1 cellular context compared by ENCODE assay signal in the genomic region with DNA sequence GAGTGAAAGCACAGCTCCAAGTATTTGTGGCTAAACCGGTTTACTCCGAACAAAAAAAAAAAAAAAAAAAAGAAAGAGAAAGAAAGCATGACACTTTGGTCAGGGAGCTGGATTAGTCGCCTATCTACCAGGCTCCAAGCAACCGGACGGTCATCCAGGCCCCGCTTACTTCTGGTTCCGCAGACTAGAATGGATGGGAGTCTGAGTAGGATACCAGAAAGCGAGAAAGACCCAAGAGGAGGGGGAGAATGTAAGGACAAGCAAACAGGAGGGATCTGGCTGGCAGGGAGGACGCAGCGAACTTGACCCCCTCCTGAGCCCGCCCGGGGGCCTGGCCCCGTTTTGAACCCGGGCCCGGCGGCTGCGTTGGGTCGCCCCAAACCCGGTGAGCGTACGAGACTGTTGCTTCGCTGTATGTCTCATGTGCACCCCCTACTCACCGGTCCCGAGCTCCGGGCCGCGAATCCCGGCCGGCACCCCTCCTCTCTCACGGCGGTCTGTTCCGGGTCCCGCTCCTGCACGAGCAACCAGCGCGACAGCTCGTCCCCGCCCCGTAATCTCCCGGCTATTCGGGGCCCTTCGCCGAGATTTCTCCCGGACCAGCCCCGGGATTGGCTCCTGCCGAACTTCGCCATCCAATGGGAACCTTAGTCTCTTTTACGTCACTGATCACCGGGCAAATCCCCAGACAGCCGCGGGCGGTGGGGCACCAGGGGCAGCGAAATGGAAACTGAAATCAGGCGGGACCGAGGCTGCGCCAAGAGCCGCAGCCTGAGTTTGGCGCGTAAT.
TF ChIP-seq lines count a peak whose summit lies in the region.

TRIM26 (minus strand) TSS at position 542 of the 789 bp plus-strand sequence. CDS start 14,303 bp downstream, outside the sequence.

TF ChIP-seq in HepG2, 621 proteins besides CTCF, POLR2A, EP300 and RAD21 (continued from another document and continues in another):
- TF ChIP-seq, protein P1, sequence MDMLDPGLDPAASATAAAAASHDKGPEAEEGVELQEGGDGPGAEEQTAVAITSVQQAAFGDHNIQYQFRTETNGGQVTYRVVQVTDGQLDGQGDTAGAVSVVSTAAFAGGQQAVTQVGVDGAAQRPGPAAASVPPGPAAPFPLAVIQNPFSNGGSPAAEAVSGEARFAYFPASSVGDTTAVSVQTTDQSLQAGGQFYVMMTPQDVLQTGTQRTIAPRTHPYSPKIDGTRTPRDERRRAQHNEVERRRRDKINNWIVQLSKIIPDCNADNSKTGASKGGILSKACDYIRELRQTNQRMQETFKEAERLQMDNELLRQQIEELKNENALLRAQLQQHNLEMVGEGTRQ (IDR thresholded peaks at IDR 0.05; ENCODE audit: low read depth, low read length) = no peak
- TF ChIP-seq, protein P1 (CRISPR knock-in tag; IDR thresholded peaks at IDR 0.05; ENCODE audit: borderline replicate concordance) = no peak
- TF ChIP-seq SIN3A (IDR thresholded peaks at IDR 0.05; ENCODE audit: borderline replicate concordance, low read depth, low read length) (peak; percentile 97; the same call in 1 of the 2 replicates), ZNF572 (CRISPR knock-in tag; IDR thresholded peaks at IDR 0.05) (no peak), ZNF710 (CRISPR knock-in tag; IDR thresholded peaks at IDR 0.05; ENCODE audit: borderline replicate concordance) (peak; percentile 81), ZMYM4 (CRISPR knock-in tag; IDR thresholded peaks at IDR 0.05) (peak; percentile 88), MIER3 (CRISPR knock-in tag; IDR thresholded peaks at IDR 0.05; ENCODE audit: borderline replicate concordance) (peak; percentile 45; the same call in 1 of the 2 replicates), ZNF574 (CRISPR knock-in tag; IDR thresholded peaks at IDR 0.05) (peak; percentile 82), TARDBP (CRISPR knock-in tag; IDR thresholded peaks at IDR 0.05) (peak; percentile 75), RBM39 (IDR thresholded peaks at IDR 0.05; ENCODE audit: low read depth, low read length, poor library complexity, severe bottlenecking) (peak; percentile 83), ZFP62 (CRISPR knock-in tag; IDR thresholded peaks at IDR 0.05) (no peak), SATB2 (CRISPR knock-in tag; IDR thresholded peaks at IDR 0.05) (no peak), HDAC1 (CRISPR knock-in tag; IDR thresholded peaks at IDR 0.05) (peak; percentile 93), ZNF24 (IDR thresholded peaks at IDR 0.05) (no peak), MXI1 (IDR thresholded peaks at IDR 0.05; ENCODE audit: borderline replicate concordance, low read depth, low read length) (peak; percentile 91; the same call in 2 of the 3 replicates), ZNF256 (CRISPR knock-in tag; conservative IDR thresholded peaks at IDR 0.05) (peak; percentile 77; the same call in 1 of the 2 replicates), XRCC5 (optimal IDR thresholded peaks at IDR 0.05; ENCODE audit: low read length) (peak; percentile 1), PREB (CRISPR knock-in tag; IDR thresholded peaks at IDR 0.05) (no peak), ZBTB7A (CRISPR knock-in tag; IDR thresholded peaks at IDR 0.05) (peak; percentile 42; the same call in 1 of the 2 replicates), HES4 (CRISPR knock-in tag; IDR thresholded peaks at IDR 0.05; ENCODE audit: borderline replicate concordance) (peak; percentile 53; the same call in 1 of the 2 replicates), TBL1XR1 (IDR thresholded peaks at IDR 0.05; ENCODE audit: borderline replicate concordance, low read length, partially characterized antibody) (no peak), CENPBD1 (CRISPR knock-in tag; IDR thresholded peaks at IDR 0.05; ENCODE audit: borderline replicate concordance, low read depth) (no peak), TOPORS (CRISPR knock-in tag; IDR thresholded peaks at IDR 0.05) (no peak), SRSF9 (IDR thresholded peaks at IDR 0.05; ENCODE audit: borderline replicate concordance, insufficient read depth, low read depth, low read length, poor library complexity, severe bottlenecking) (no peak), MBNL3 (CRISPR knock-in tag; conservative IDR thresholded peaks at IDR 0.05) (no peak), ZNF616 (CRISPR knock-in tag; IDR thresholded peaks at IDR 0.05; ENCODE audit: low read depth) (peak; percentile 86; the same call in 1 of the 2 replicates), RXRA (CRISPR knock-in tag; IDR thresholded peaks at IDR 0.05) (peak; percentile 81), MBD4 (IDR thresholded peaks at IDR 0.05; ENCODE audit: borderline replicate concordance, low read length) (no peak)
- TF ChIP-seq, protein P2, sequence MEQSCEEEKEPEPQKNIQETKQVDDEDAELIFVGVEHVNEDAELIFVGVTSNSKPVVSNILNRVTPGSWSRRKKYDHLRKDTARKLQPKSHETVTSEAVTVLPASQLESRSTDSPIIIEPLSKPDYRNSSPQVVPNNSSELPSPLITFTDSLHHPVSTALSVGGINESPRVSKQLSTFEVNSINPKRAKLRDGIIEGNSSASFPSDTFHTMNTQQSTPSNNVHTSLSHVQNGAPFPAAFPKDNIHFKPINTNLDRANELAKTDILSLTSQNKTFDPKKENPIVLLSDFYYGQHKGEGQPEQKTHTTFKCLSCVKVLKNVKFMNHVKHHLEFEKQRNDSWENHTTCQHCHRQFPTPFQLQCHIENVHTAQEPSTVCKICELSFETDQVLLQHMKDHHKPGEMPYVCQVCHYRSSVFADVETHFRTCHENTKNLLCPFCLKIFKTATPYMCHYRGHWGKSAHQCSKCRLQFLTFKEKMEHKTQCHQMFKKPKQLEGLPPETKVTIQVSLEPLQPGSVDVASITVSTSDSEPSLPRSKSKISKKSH (CRISPR knock-in tag; IDR thresholded peaks at IDR 0.05; ENCODE audit: borderline replicate concordance) = no peak
- TF ChIP-seq, protein P3, sequence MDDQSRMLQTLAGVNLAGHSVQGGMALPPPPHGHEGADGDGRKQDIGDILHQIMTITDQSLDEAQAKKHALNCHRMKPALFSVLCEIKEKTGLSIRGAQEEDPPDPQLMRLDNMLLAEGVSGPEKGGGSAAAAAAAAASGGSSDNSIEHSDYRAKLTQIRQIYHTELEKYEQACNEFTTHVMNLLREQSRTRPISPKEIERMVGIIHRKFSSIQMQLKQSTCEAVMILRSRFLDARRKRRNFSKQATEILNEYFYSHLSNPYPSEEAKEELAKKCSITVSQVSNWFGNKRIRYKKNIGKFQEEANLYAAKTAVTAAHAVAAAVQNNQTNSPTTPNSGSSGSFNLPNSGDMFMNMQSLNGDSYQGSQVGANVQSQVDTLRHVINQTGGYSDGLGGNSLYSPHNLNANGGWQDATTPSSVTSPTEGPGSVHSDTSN (CRISPR knock-in tag; IDR thresholded peaks at IDR 0.05; ENCODE audit: borderline replicate concordance) = 0 out of 2 replicates have a peak, but pooled peaks have one; percentile 78
- TF ChIP-seq, protein P4, sequence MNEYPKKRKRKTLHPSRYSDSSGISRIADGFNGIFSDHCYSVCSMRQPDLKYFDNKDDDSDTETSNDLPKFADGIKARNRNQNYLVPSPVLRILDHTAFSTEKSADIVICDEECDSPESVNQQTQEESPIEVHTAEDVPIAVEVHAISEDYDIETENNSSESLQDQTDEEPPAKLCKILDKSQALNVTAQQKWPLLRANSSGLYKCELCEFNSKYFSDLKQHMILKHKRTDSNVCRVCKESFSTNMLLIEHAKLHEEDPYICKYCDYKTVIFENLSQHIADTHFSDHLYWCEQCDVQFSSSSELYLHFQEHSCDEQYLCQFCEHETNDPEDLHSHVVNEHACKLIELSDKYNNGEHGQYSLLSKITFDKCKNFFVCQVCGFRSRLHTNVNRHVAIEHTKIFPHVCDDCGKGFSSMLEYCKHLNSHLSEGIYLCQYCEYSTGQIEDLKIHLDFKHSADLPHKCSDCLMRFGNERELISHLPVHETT (CRISPR knock-in tag; conservative IDR thresholded peaks at IDR 0.05) = peak; percentile 33; the same call in 1 of the 2 replicates
- TF ChIP-seq, protein P5, sequence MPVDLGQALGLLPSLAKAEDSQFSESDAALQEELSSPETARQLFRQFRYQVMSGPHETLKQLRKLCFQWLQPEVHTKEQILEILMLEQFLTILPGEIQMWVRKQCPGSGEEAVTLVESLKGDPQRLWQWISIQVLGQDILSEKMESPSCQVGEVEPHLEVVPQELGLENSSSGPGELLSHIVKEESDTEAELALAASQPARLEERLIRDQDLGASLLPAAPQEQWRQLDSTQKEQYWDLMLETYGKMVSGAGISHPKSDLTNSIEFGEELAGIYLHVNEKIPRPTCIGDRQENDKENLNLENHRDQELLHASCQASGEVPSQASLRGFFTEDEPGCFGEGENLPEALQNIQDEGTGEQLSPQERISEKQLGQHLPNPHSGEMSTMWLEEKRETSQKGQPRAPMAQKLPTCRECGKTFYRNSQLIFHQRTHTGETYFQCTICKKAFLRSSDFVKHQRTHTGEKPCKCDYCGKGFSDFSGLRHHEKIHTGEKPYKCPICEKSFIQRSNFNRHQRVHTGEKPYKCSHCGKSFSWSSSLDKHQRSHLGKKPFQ (CRISPR knock-in tag; IDR thresholded peaks at IDR 0.05; ENCODE audit: insufficient replicate concordance) = peak; percentile 71
- TF ChIP-seq, protein P6, sequence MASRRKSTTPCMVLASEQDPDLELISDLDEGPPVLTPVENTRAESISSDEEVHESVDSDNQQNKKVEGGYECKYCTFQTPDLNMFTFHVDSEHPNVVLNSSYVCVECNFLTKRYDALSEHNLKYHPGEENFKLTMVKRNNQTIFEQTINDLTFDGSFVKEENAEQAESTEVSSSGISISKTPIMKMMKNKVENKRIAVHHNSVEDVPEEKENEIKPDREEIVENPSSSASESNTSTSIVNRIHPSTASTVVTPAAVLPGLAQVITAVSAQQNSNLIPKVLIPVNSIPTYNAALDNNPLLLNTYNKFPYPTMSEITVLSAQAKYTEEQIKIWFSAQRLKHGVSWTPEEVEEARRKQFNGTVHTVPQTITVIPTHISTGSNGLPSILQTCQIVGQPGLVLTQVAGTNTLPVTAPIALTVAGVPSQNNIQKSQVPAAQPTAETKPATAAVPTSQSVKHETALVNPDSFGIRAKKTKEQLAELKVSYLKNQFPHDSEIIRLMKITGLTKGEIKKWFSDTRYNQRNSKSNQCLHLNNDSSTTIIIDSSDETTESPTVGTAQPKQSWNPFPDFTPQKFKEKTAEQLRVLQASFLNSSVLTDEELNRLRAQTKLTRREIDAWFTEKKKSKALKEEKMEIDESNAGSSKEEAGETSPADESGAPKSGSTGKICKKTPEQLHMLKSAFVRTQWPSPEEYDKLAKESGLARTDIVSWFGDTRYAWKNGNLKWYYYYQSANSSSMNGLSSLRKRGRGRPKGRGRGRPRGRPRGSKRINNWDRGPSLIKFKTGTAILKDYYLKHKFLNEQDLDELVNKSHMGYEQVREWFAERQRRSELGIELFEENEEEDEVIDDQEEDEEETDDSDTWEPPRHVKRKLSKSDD (CRISPR knock-in tag; IDR thresholded peaks at IDR 0.05; ENCODE audit: low read depth) = no peak
